ENCODE assay signal across 8 cellular contexts in the genomic region with DNA sequence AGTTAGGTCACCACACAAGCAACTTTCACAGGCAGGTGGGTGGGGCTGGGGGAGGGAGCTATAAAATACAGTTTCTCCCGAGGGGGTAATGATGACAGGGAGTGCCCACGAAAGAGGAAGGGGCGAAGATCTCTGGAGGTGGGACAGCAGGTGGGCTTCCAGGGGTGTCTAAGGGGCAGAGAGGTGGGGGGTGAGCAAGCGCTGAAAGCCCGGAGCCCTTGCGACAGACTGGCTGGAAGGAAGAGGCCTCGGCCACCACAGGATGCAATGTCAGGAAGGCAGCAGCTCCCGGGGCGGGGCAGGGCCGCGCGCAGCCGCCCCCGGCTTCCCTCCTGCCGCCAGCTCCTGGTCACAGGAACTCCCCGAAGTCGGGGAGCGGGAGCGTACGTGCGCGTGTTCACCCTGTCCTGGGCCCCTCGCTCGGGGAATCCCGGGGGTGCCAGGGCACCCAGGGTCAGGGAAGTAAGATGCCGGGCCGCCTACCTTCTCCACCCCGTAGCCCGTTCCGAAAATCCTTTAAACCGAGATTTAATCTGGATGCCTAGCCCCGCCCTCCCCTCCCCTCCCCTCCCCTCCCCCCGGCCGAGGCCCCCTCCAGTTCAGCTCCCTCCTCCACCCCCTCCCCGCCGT.
DNase-seq lines count a peak whose midpoint lies in the region; ATAC-seq and TF ChIP-seq lines count a peak whose summit lies in the region.

No MANE protein-coding gene starts in this region.

- H3K4me1 ChIP-seq in HAP-1: peaks cover 35% of the 10 kb centered on the region

- DNase-seq in NCI-H1694 treated with DMSO at 0.1 percent for 48 hours (lab: John Stamatoyannopoulos, UW) (peak; percentile 12), NCI-H1694 (lab: John Stamatoyannopoulos, UW) (no peak), T-helper 9 cell (peak; percentile 15), coronary artery (ENCODE audit: low spot score) (no peak), lower leg skin (ENCODE audit: low spot score in 2 of 2) (peak; percentile 68 to 95), HAP-1 (ENCODE audit: low spot score in 2 of 2) (no peak)
- DNase-seq in stimulated activated CD8-positive, alpha-beta memory T cell treated with anti-CD3 and anti-CD28 coated beads, Interleukin-2, amount 100 ng/mL, for 48 hours (ENCODE audit: low read depth in 2 of 2): peak; percentile 63 to 69

- no peaks in the 10 kb centered on the region for H3K36me3 ChIP-seq in HAP-1 (replicated peaks)

- no peak for TF ChIP-seq POLR2A in lower leg skin (IDR thresholded peaks at IDR 0.05)

- TF ChIP-seq CTCF in coronary artery (IDR thresholded peaks at IDR 0.05): no peak
- TF ChIP-seq CTCF in lower leg skin (IDR thresholded peaks at IDR 0.05): no peak

- ATAC-seq in HG03432 (IDR thresholded peaks at IDR 0.05; ENCODE audit: unreplicated experiment): peak; percentile 44

- WGBS in lower leg skin, 2 donors: 3 to 4% methylated on average over 17 to 36 of the region's 36 CpGs

- no peaks in the 10 kb centered on the region for H3K27me3 ChIP-seq in HAP-1 (ENCODE audit: low read depth)

- in situ Hi-C loops in HAP-1 (cut with MboI; ENCODE audit: low sequenced_read_pairs): no loop called here

- H3K9me3 ChIP-seq in HAP-1: no peaks in the 10 kb centered on the region

- peak overlapping the region; percentile 91 to 97 for H3K27ac ChIP-seq in coronary artery

- intact Hi-C loops in lower leg skin (cut with DNase I; ENCODE audit: low total_unique reads): no loop called here

- H3K4me3 ChIP-seq in coronary artery (peak overlapping the region; percentile 81), lower leg skin (ENCODE audit: low read depth, poor library complexity, severe bottlenecking) (no peak overlapping the region), HAP-1 (no peak overlapping the region)

Comparison
In these comparisons a context has a peak if more than half of its experiments do, and no peak if none do; other contexts are left out.
1. DNase-seq: peak in NCI-H1694 treated with DMSO at 0.1 percent for 48 hours (single experiment), T-helper 9 cell (single experiment), lower leg skin (2 of 2) and stimulated activated CD8-positive, alpha-beta memory T cell treated with anti-CD3 and anti-CD28 coated beads, Interleukin-2, amount 100 ng/mL, for 48 hours (2 of 2); none in NCI-H1694 (single experiment), coronary artery (single experiment) and HAP-1 (0 of 2).